Comparison of ENCODE assay signal across 13 cellular contexts in the genomic region with DNA sequence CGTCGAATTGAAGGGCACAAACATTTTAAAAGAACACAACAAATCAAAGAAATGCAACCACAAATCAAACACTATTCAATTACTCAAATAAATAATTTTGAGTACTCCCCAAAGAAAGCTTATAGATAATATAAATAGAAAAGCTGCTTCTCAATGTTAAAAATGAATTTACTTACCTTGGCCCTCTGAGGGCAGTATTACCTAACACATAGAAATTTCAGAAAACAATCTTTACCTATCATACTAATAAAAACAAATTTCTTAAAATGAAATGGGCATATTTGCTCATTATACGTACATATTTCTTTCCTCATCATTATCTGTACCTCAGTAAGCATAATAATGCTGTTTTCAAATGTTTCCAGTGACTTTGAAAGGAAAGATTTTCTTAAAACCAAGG.
DNase-seq lines count a peak whose midpoint lies in the region; ATAC-seq, FAIRE-seq and TF ChIP-seq lines count a peak whose summit lies in the region.
"Had no signal": no experiment of that assay in that cellular context is flagged by ENCODE, and none has a peak within 500 bp of the region (broad histone marks: within the 10 kb centered on the region; RNA-seq: fewer than 3 reads in every experiment).

No MANE protein-coding gene starts in this region.

- H3K36me3 ChIP-seq in heart left ventricle (no peaks in the 10 kb centered on the region), upper lobe of right lung (no peaks in the 10 kb centered on the region)
- H3K36me3 ChIP-seq: neutrophil had no signal

- H3K9me3 ChIP-seq in heart left ventricle, result no peaks in the 10 kb centered on the region
- H3K9me3 ChIP-seq in right cardiac atrium (ENCODE audit: control insufficient read depth, low read length), result no peaks in the 10 kb centered on the region
- no peaks in the 10 kb centered on the region for H3K9me3 ChIP-seq in upper lobe of right lung
- H3K9me3 ChIP-seq: neutrophil had no signal

- ATAC-seq in heart left ventricle (no peak), right cardiac atrium (no peak), upper lobe of right lung (no peak), HG03439 (IDR thresholded peaks at IDR 0.05; ENCODE audit: unreplicated experiment) (no peak), GM18909 (IDR thresholded peaks at IDR 0.05; ENCODE audit: poor library complexity, unreplicated experiment) (no peak), HG03565 (IDR thresholded peaks at IDR 0.05; ENCODE audit: unreplicated experiment) (no peak)

- TF ChIP-seq CTCF in heart left ventricle (IDR thresholded peaks at IDR 0.05) (peak in 7 of 12 donors; percentile 12 to 43 (median 38)), upper lobe of right lung (IDR thresholded peaks at IDR 0.05) (peak; percentile 25)

- 85 to 91% (median 86%) methylated on average over 3 of the region's 3 CpGs for whole genome bisulfite sequencing in heart left ventricle, 4 donors
- 85% methylated on average over 3 of the region's 3 CpGs for WGBS in right cardiac atrium

- H3K4me1 ChIP-seq in heart left ventricle (peaks cover 0 to 22% (median 0%) of the 10 kb centered on the region in 12 donors), right cardiac atrium (ENCODE audit: control insufficient read depth, insufficient read depth, low read length) (no peaks in the 10 kb centered on the region), upper lobe of right lung (no peaks in the 10 kb centered on the region)

- FAIRE-seq in colon (lab: Jason Lieb, UNC), result peak; percentile 5
- FAIRE-seq: HTR-8/SVneo had no signal

- no peak overlapping the region for H3K4me3 ChIP-seq in heart left ventricle
- no peak overlapping the region for H3K4me3 ChIP-seq in right cardiac atrium (ENCODE audit: low read length)
- no peak overlapping the region for H3K4me3 ChIP-seq in upper lobe of right lung

- H3K27me3 ChIP-seq in heart left ventricle (no peaks in the 10 kb centered on the region), right cardiac atrium (ENCODE audit: control insufficient read depth, insufficient read depth) (no peaks in the 10 kb centered on the region), upper lobe of right lung (no peaks in the 10 kb centered on the region)
- H3K27me3 ChIP-seq: neutrophil had no signal

- H3K27ac ChIP-seq in heart left ventricle, result no peak overlapping the region
- H3K27ac ChIP-seq in right cardiac atrium (ENCODE audit: low read length), result no peak overlapping the region
- no peak overlapping the region for H3K27ac ChIP-seq in upper lobe of right lung
- H3K27ac ChIP-seq: neutrophil had no signal

- intact Hi-C loops in heart left ventricle (cut with DNase I), result loop anchor here in 6 of 10 donors (2.0 to 10.0 kb wide), 3 partner anchors 564 to 567 kb away; no protein-coding TSS in a partner anchor
- intact Hi-C loops in right cardiac atrium (cut with DNase I), result no loop called here
- intact Hi-C loops in upper lobe of right lung (cut with DNase I), result no loop called here

- no peak for TF ChIP-seq POLR2A in heart left ventricle (IDR thresholded peaks at IDR 0.05)

- DNase-seq in heart left ventricle, result no peak
- no peak for DNase-seq in right cardiac atrium
- peak; percentile 23 for DNase-seq in NCI-H460 (ENCODE audit: extremely low read depth, low read depth)
- no peak for DNase-seq in upper lobe of right lung
- DNase-seq: activated CD4-positive, alpha-beta T cell treated with anti-CD3 and anti-CD28 coated beads, Interleukin-2, amount 50 U/mL, for 4 hours; COR-L47; hypothalamus had no signal

Comparison
In these comparisons a context has a peak if more than half of its experiments do, and no peak if none do; other contexts are left out.
1. intact Hi-C loops: an anchor here in heart left ventricle (2.0 to 10.0 kb wide); none called in right cardiac atrium and upper lobe of right lung.